ENCODE assay signal across 15 cellular contexts in genomic region chr10:52961298-52961697, GRCh38.
"Had no signal": no experiment of that assay in that cellular context is flagged by ENCODE, and none has a peak within 500 bp of the region (broad histone marks: within the 10 kb centered on the region; RNA-seq: fewer than 3 reads in every experiment).

No MANE protein-coding gene starts in this region.

- ATAC-seq: activated CD8-positive, alpha-beta memory T cell treated with anti-CD3 and anti-CD28 coated beads, Interleukin-2, amount 10 ng/mL, durations not matched to agents 7 days and 5 days; activated T-cell treated with anti-CD3 and anti-CD28 coated beads, Interleukin-2, amount 50 U/mL, for 4 hours had no signal

- H3K4me3 Mint-ChIP-seq: activated CD8-positive, alpha-beta memory T cell treated with anti-CD3 and anti-CD28 coated beads, Interleukin-2, amount 10 ng/mL, durations not matched to agents 7 days and 5 days; activated naive CD8-positive, alpha-beta T cell treated with anti-CD3 and anti-CD28 coated beads for 36 hours; activated T-cell treated with anti-CD3 and anti-CD28 coated beads, Interleukin-2, amount 50 U/mL, for 4 hours; dendritic cell treated with granulocyte-macrophage colony-stimulating factor and Interleukin-4, amounts not matched to agents 40 ng/mL and 50 ng/mL, for 4 days had no signal

- H3K4me1 ChIP-seq: right atrium auricular region, tibial artery had no signal

- H3K9me3 ChIP-seq: right atrium auricular region, tibial artery had no signal

- H3K9me3 Mint-ChIP-seq: activated naive CD8-positive, alpha-beta T cell treated with anti-CD3 and anti-CD28 coated beads for 36 hours; dendritic cell treated with granulocyte-macrophage colony-stimulating factor and Interleukin-4, amounts not matched to agents 40 ng/mL and 50 ng/mL, for 4 days had no signal

- DNase-seq: activated CD4-positive, alpha-beta T cell treated with anti-CD3 and anti-CD28 coated beads for 1 hour; activated CD4-positive, alpha-beta T cell treated with anti-CD3 and anti-CD28 coated beads, Interleukin-2, amount 50 U/mL, for 48 hours; activated CD8-positive, alpha-beta memory T cell treated with anti-CD3 and anti-CD28 coated beads, Interleukin-2, amount 10 ng/mL, durations not matched to agents 7 days and 5 days; activated gamma-delta T cell treated with Interleukin-2 at 50 U/mL for 16 hours; activated naive CD8-positive, alpha-beta T cell treated with anti-CD3 and anti-CD28 coated beads for 36 hours; activated T-cell treated with anti-CD3 and anti-CD28 coated beads, Interleukin-2, amount 50 U/mL, for 4 hours; brain microvascular endothelial cell; cerebellar nuclear complex; hypothalamus; mammary epithelial cell; posterior cingulate gyrus; small intestine; tibial artery had no signal

- H3K27ac Mint-ChIP-seq: activated CD8-positive, alpha-beta memory T cell treated with anti-CD3 and anti-CD28 coated beads, Interleukin-2, amount 10 ng/mL, durations not matched to agents 7 days and 5 days; activated naive CD8-positive, alpha-beta T cell treated with anti-CD3 and anti-CD28 coated beads for 36 hours; dendritic cell treated with granulocyte-macrophage colony-stimulating factor and Interleukin-4, amounts not matched to agents 40 ng/mL and 50 ng/mL, for 4 days had no signal

- FAIRE-seq: small intestine had no signal

- H3K36me3 ChIP-seq: brain microvascular endothelial cell, right atrium auricular region, tibial artery had no signal

- H3K27me3 Mint-ChIP-seq: activated CD8-positive, alpha-beta memory T cell treated with anti-CD3 and anti-CD28 coated beads, Interleukin-2, amount 10 ng/mL, durations not matched to agents 7 days and 5 days; activated naive CD8-positive, alpha-beta T cell treated with anti-CD3 and anti-CD28 coated beads for 36 hours; dendritic cell treated with granulocyte-macrophage colony-stimulating factor and Interleukin-4, amounts not matched to agents 40 ng/mL and 50 ng/mL, for 4 days had no signal

- H3K4me1 Mint-ChIP-seq: activated CD8-positive, alpha-beta memory T cell treated with anti-CD3 and anti-CD28 coated beads, Interleukin-2, amount 10 ng/mL, durations not matched to agents 7 days and 5 days; activated naive CD8-positive, alpha-beta T cell treated with anti-CD3 and anti-CD28 coated beads for 36 hours had no signal

- H3K36me3 Mint-ChIP-seq: activated CD8-positive, alpha-beta memory T cell treated with anti-CD3 and anti-CD28 coated beads, Interleukin-2, amount 10 ng/mL, durations not matched to agents 7 days and 5 days; activated naive CD8-positive, alpha-beta T cell treated with anti-CD3 and anti-CD28 coated beads for 36 hours had no signal

- H3K27me3 ChIP-seq: brain microvascular endothelial cell, right atrium auricular region, tibial artery had no signal

- H3K27ac ChIP-seq: brain microvascular endothelial cell, right atrium auricular region, tibial artery had no signal

- H3K4me3 ChIP-seq: right atrium auricular region, tibial artery had no signal
